9 cellular contexts compared by ENCODE assay signal in genomic region chr12:57743769-57744168, GRCh38. TPM values are rescaled to one million over a fixed set of nuclear protein-coding genes. Genes with fewer than 3 reads are reported as not detected.
DNase-seq lines count a peak whose midpoint lies in the region; ATAC-seq and TF ChIP-seq lines count a peak whose summit lies in the region.
"Had no signal": no experiment of that assay in that cellular context is flagged by ENCODE, and none has a peak within 500 bp of the region (broad histone marks: within the 10 kb centered on the region; RNA-seq: fewer than 3 reads in every experiment).

No MANE protein-coding gene starts in this region.

- intact Hi-C loops in CD4-positive, alpha-beta T cell (cut with DNase I, micrococcal nuclease), result loop anchor here (2.0 to 5.0 kb wide), 3 partner anchors 51 to 161 kb away; partner anchors contain the start of gene OS9 (in 1 of the 2)
- intact Hi-C loops in head of caudate nucleus (cut with DNase I) (loop anchor here (10.0 kb wide), 1 partner anchor 49 kb away; the partner anchor contains the start of gene OS9), left lung (cut with DNase I) (no loop called here)

- peaks cover 71% of the 10 kb centered on the region for H3K4me1 Mint-ChIP-seq in CD4-positive, alpha-beta T cell (ENCODE audit: low read depth)

- H3K4me2 ChIP-seq in OCI-LY3 (ENCODE audit: low read length), result peak overlapping the region; percentile 87

- POLR2A ChIA-PET in CD4-positive, alpha-beta T cell (lab: Charles Lee), result interaction anchor here (0.6 to 2.5 kb wide), 6 partner anchors 8 to 198 kb away, joined by 3 to 28 read pairs (median 5); partner anchors contain the start of genes ATP23, MARCHF9 and OS9

- CTCF ChIA-PET in CD4-positive, alpha-beta T cell (lab: Charles Lee), result interaction anchor here (2.5 kb wide), 1 partner anchor 13 kb away, joined by 15 read pairs; no protein-coding TSS in a partner anchor

- H3K36me3 ChIP-seq in OCI-LY3 (replicated peaks; ENCODE audit: low read depth, low read length), result peaks cover 21% of the 10 kb centered on the region
- peaks cover 22% of the 10 kb centered on the region for H3K36me3 ChIP-seq in iPS-18a (ENCODE audit: control insufficient read depth, low read depth, low read length)
- peaks cover 0 to 28% of the 10 kb centered on the region in 2 donors for H3K36me3 ChIP-seq in left lung

- H2AFZ ChIP-seq in OCI-LY3 (ENCODE audit: low read depth, low read length), result peak overlapping the region; percentile 72; the same call in 1 of the 2 replicates

- peak overlapping the region; percentile 97 for H3K4me3 ChIP-seq in OCI-LY3 (ENCODE audit: low read length)
- H3K4me3 ChIP-seq in iPS-18a (ENCODE audit: low read length), result peak overlapping the region; percentile 80
- no peak overlapping the region for H3K4me3 ChIP-seq in left lung

- no peaks in the 10 kb centered on the region for H3K9me3 Mint-ChIP-seq in CD4-positive, alpha-beta T cell

- no peak for ATAC-seq in CD4-positive, alpha-beta T cell (ENCODE audit: poor library complexity)
- ATAC-seq in HG03280 (IDR thresholded peaks at IDR 0.05; ENCODE audit: unreplicated experiment) (no peak), left lung (no peak)

- H3K9ac ChIP-seq in OCI-LY3 (ENCODE audit: low read length) (peak overlapping the region; percentile 99), iPS-18a (ENCODE audit: low read length) (no peak overlapping the region)

- H3K9me3 ChIP-seq in CD4-positive, alpha-beta T cell (ENCODE audit: control insufficient read depth, low read length), result no peaks in the 10 kb centered on the region
- H3K9me3 ChIP-seq in OCI-LY3 (ENCODE audit: insufficient read depth, low read length), result no peaks in the 10 kb centered on the region
- no peaks in the 10 kb centered on the region for H3K9me3 ChIP-seq in iPS-18a (ENCODE audit: control insufficient read depth, low read depth, low read length)
- H3K9me3 ChIP-seq in left lung, result no peaks in the 10 kb centered on the region
- H3K9me3 ChIP-seq: ascending aorta, stomach had no signal

- H3K27ac Mint-ChIP-seq in CD4-positive, alpha-beta T cell, result peak overlapping the region; percentile 94

- H4K20me1 ChIP-seq in OCI-LY3 (ENCODE audit: insufficient read depth, low read length), result no peaks in the 10 kb centered on the region

- peak overlapping the region; percentile 94 for H3K4me3 Mint-ChIP-seq in CD4-positive, alpha-beta T cell

- H3K79me2 ChIP-seq in OCI-LY3 (ENCODE audit: low read length), result peaks cover 22% of the 10 kb centered on the region

- H3K27me3 ChIP-seq in CD4-positive, alpha-beta T cell (ENCODE audit: control insufficient read depth, insufficient read depth, low read length), result no peaks in the 10 kb centered on the region
- H3K27me3 ChIP-seq in OCI-LY3 (ENCODE audit: low read depth, low read length), result no peaks in the 10 kb centered on the region
- peaks cover 40% of the 10 kb centered on the region for H3K27me3 ChIP-seq in iPS-18a (ENCODE audit: control insufficient read depth, insufficient read depth, low read length)
- H3K27me3 ChIP-seq in left lung, result peaks cover 12 to 29% of the 10 kb centered on the region in 2 donors

- no peak for DNase-seq in CD4-positive, alpha-beta T cell
- no peak for DNase-seq in head of caudate nucleus
- no peak for DNase-seq in left lung
- DNase-seq: NCI-H2081 treated with DMSO at 0.1 percent for 48 hours had no signal

- H3K27ac ChIP-seq in CD4-positive, alpha-beta T cell (ENCODE audit: low read depth, low read length), result peak overlapping the region; percentile 84
- H3K27ac ChIP-seq in OCI-LY3 (ENCODE audit: low read length) (no peak overlapping the region), iPS-18a (ENCODE audit: low read length) (no peak overlapping the region), left lung (peak overlapping the region in 1 of 2 donors; percentile 92)

- no peak for TF ChIP-seq CTCF in CD4-positive, alpha-beta T cell (IDR thresholded peaks at IDR 0.05)
- TF ChIP-seq CTCF in OCI-LY3 (IDR thresholded peaks at IDR 0.05; ENCODE audit: low read depth, low read length) (no peak), left lung (IDR thresholded peaks at IDR 0.05) (no peak)

- H3K27me3 Mint-ChIP-seq in CD4-positive, alpha-beta T cell, result no peaks in the 10 kb centered on the region

- peaks cover 56% of the 10 kb centered on the region for H3K36me3 Mint-ChIP-seq in CD4-positive, alpha-beta T cell (ENCODE audit: low read depth)

- H3K4me1 ChIP-seq in OCI-LY3 (ENCODE audit: low read length) (peaks cover 30% of the 10 kb centered on the region), iPS-18a (ENCODE audit: control insufficient read depth, low read depth, low read length) (peaks cover 8% of the 10 kb centered on the region), left lung (peaks cover 0 to 45% of the 10 kb centered on the region in 2 donors)

RNA-seq across cellular contexts. Expression of gene TSPAN31, which starts 1.1 kb away (rescaled TPM):
- total RNA-seq in CD4-positive, alpha-beta T cell, result 10 to 100 TPM; 10.3 to 10.7 TPM
- 10 to 100 TPM; 33.5 to 40.0 TPM for total RNA-seq in left lung

RNA-seq across cellular contexts. Expression of gene AGAP2, which starts 5.2 kb away (rescaled TPM):
- total RNA-seq in CD4-positive, alpha-beta T cell, result 10 to 100 TPM; 21.0 to 21.2 TPM
- total RNA-seq in left lung, result 1 to 10 TPM; 1.9 to 5.8 TPM

RNA-seq across cellular contexts. Expression of gene CDK4, which starts 8.3 kb away (rescaled TPM):
- total RNA-seq in CD4-positive, alpha-beta T cell, result 10 to 100 TPM in 1 of 2 experiments, 1 to 10 TPM in 1; 8.7 to 10.8 TPM
- 100 to 1,000 TPM in 1 of 2 donors, 10 to 100 TPM in 1; 80.1 to 130 TPM for total RNA-seq in left lung

RNA-seq across cellular contexts. Expression of gene MARCHF9, which starts 11.1 kb away (rescaled TPM):
- total RNA-seq in CD4-positive, alpha-beta T cell, result 10 to 100 TPM; 39.9 to 40.8 TPM
- total RNA-seq in left lung, result 10 to 100 TPM; 17.4 to 22.4 TPM

RNA-seq across cellular contexts. Expression of gene CYP27B1, which starts 23.1 kb away (rescaled TPM):
- total RNA-seq in CD4-positive, alpha-beta T cell, result 1 to 10 TPM; 1.0 to 1.4 TPM
- 1 to 10 TPM; 1.5 to 4.7 TPM for total RNA-seq in left lung
- total RNA-seq: ascending aorta had no signal

Comparison
In these comparisons a context has a peak if more than half of its experiments do, and no peak if none do; other contexts are left out.
1. H3K4me3 ChIP-seq: peak in OCI-LY3 (single experiment) and iPS-18a (single experiment); none in left lung (0 of 2).
2. RNA of gene CDK4, which starts 8.3 kb away (total RNA-seq): 80.1 to 130 TPM in left lung; 8.7 to 10.8 TPM in CD4-positive, alpha-beta T cell; every median in the first group is over 4 times any median in the second.
3. intact Hi-C loops: an anchor here in CD4-positive, alpha-beta T cell (2.0 to 5.0 kb wide) and head of caudate nucleus (10.0 kb wide); none called in left lung.